12 cellular contexts compared by ENCODE assay signal in the genomic region with DNA sequence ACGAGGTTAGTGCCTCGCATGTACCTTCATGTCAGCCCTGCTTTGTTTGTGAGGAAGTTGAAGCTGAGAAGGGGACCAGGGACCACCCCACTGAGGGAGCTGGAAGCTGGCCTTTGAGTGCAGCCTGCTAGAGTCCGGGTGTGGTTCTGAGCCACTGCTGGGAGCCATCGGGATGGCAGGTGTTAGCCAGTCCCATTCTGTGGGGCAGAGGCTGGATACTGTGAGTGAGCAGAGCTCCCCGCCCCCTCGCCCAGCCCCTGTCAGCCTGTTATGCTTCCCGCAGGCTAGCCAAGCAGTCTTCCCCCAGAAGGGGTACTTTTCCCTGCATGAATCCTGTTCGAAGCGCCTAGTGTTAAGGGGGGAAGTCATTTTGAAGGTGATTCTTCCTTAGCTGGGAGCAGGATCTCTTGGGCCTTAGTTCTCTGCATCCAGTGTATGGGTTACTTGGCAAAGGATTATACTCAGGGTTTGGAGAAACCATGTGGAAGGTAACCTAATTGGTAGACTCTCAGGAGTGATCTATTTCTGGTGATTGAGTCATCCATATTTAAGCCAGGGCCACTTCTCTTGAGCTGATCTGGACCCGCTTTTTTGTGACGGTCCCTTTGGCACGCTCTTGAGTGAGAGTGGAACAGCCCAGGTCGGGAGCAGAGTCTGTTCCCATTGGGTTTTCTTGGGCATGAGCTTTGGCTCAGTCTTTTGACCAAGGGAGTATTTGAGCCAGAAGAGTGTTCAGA. TPM values are rescaled to one million over a fixed set of nuclear protein-coding genes. Genes with fewer than 3 reads are reported as not detected.
DNase-seq lines count a peak whose midpoint lies in the region; ATAC-seq, FAIRE-seq and TF ChIP-seq lines count a peak whose summit lies in the region.
"Had no signal": no experiment of that assay in that cellular context is flagged by ENCODE, and none has a peak within 500 bp of the region (broad histone marks: within the 10 kb centered on the region; RNA-seq: fewer than 3 reads in every experiment).

No MANE protein-coding gene starts in this region.

- H3K36me3 ChIP-seq in esophagus squamous epithelium (peaks cover 0 to 57% (median 7%) of the 10 kb centered on the region in 3 donors), mucosa of stomach (ENCODE audit: control insufficient read depth, insufficient read depth, low read length) (peaks cover 11% of the 10 kb centered on the region), vagina (peaks cover 0 to 4% of the 10 kb centered on the region in 2 donors)

- H3K4me1 ChIP-seq in esophagus squamous epithelium, result peaks cover 16 to 57% (median 33%) of the 10 kb centered on the region in 3 donors
- H3K4me1 ChIP-seq in mucosa of stomach (ENCODE audit: control insufficient read depth, insufficient read depth, low read length), result peaks cover 51% of the 10 kb centered on the region
- H3K4me1 ChIP-seq in vagina, result peaks cover 54% of the 10 kb centered on the region

- TF ChIP-seq POLR2A in esophagus squamous epithelium (IDR thresholded peaks at IDR 0.05) (no peak), vagina (IDR thresholded peaks at IDR 0.05) (no peak), GM12892 (IDR thresholded peaks at IDR 0.05; ENCODE audit: low read depth, low read length) (no peak)

- H3K27ac ChIP-seq in esophagus squamous epithelium, result peak overlapping the region; percentile 18 to 74 (median 70)
- H3K27ac ChIP-seq in vagina, result peak overlapping the region; percentile 26

- H3K4me3 ChIP-seq in esophagus squamous epithelium (no peak overlapping the region), mucosa of stomach (ENCODE audit: low read length) (no peak overlapping the region), vagina (no peak overlapping the region)
- H3K4me3 ChIP-seq: cardiac muscle cell had no signal

- H3K9ac ChIP-seq in mucosa of stomach (ENCODE audit: low read length), result peak overlapping the region; percentile 3

- intact Hi-C loops in Right ventricle myocardium inferior (cut with DNase I) (no loop called here), cardiac septum (cut with DNase I) (loop anchor here (1.0 to 2.0 kb wide), 2 partner anchors 11 to 18 kb away; no protein-coding TSS in a partner anchor), esophagus squamous epithelium (cut with DNase I) (no loop called here), vagina (cut with DNase I) (no loop called here)

- TF ChIP-seq CTCF in esophagus squamous epithelium (IDR thresholded peaks at IDR 0.05), result no peak
- no peak for TF ChIP-seq CTCF in vagina (IDR thresholded peaks at IDR 0.05)

- WGBS in esophagus squamous epithelium, 2 donors, result 80 to 93% methylated on average over 3 to 11 of the region's 13 CpGs

- FAIRE-seq in GM12892 (lab: Jason Lieb, UNC), result no peak

- H3K27me3 ChIP-seq in esophagus squamous epithelium, result no peaks in the 10 kb centered on the region
- no peaks in the 10 kb centered on the region for H3K27me3 ChIP-seq in mucosa of stomach (ENCODE audit: control insufficient read depth, insufficient read depth, low read length)
- H3K27me3 ChIP-seq in vagina, result no peaks in the 10 kb centered on the region
- H3K27me3 ChIP-seq: cardiac muscle cell had no signal

- DNase-seq in Right ventricle myocardium inferior (ENCODE audit: missing footprints) (no peak), cardiac septum (ENCODE audit: low spot score) (no peak), esophagus squamous epithelium (lab: John Stamatoyannopoulos, UW) (no peak), vagina (ENCODE audit: extremely low spot score in 2 of 2) (no peak), GM12892 (ENCODE audit: insufficient read length) (no peak), Ammon's horn (ENCODE audit: low spot score) (no peak), AML-193 (lab: John Stamatoyannopoulos, UW) (no peak)
- DNase-seq: activated CD4-positive, alpha-beta T cell treated with anti-CD3 and anti-CD28 coated beads for 36 hours; NCI-H146; nephron progenitor cell had no signal

- H3K9me3 ChIP-seq in esophagus squamous epithelium (no peaks in the 10 kb centered on the region), mucosa of stomach (ENCODE audit: control insufficient read depth, low read length) (no peaks in the 10 kb centered on the region), vagina (no peaks in the 10 kb centered on the region)

- ATAC-seq in Right ventricle myocardium inferior, result peak; percentile 45
- ATAC-seq: activated CD4-positive, alpha-beta T cell treated with anti-CD3 and anti-CD28 coated beads for 36 hours had no signal

RNA-seq across cellular contexts. Expression of a gene that starts 23.8 kb away (rescaled TPM):
- total RNA-seq in Right ventricle myocardium inferior (226 TPM), cardiac septum (108 TPM), esophagus squamous epithelium (10 to 100 TPM; 22.6 to 51.9 (median 33.3) TPM), vagina (94.3 TPM)
- polyA plus RNA-seq in GM12892 (2012; ENCODE audit: missing spikeins), result 13.4 TPM
